ENCODE assay signal across 9 cellular contexts in genomic region chr15:74790080-74790916, GRCh38. TPM values are rescaled to one million over a fixed set of nuclear protein-coding genes. Genes with fewer than 3 reads are reported as not detected.
DNase-seq lines count a peak whose midpoint lies in the region; ATAC-seq lines count a peak whose summit lies in the region.
"Had no signal": no experiment of that assay in that cellular context is flagged by ENCODE, and none has a peak within 500 bp of the region (broad histone marks: within the 10 kb centered on the region; RNA-seq: fewer than 3 reads in every experiment).

No MANE protein-coding gene starts in this region.

- peak overlapping the region; percentile 85 for H3K4me3 Mint-ChIP-seq in activated CD4-positive, alpha-beta memory T cell treated with anti-CD3 and anti-CD28 coated beads, Interleukin-2, amount 10 ng/mL, durations not matched to agents 7 days and 5 days

- no peaks in the 10 kb centered on the region for H3K9me3 Mint-ChIP-seq in activated CD4-positive, alpha-beta memory T cell treated with anti-CD3 and anti-CD28 coated beads, Interleukin-2, amount 10 ng/mL, durations not matched to agents 7 days and 5 days

- peak; percentile 46 for DNase-seq in COLO668 (lab: John Stamatoyannopoulos, UW; ENCODE audit: unreplicated experiment)
- DNase-seq in HUDEP-2 (lab: John Stamatoyannopoulos, UW; ENCODE audit: unreplicated experiment in 76 of 76) = peak in 47 of 76 experiments; percentile 10 to 66 (median 35)
- DNase-seq in activated CD4-positive, alpha-beta memory T cell treated with anti-CD3 and anti-CD28 coated beads, Interleukin-2, amount 10 ng/mL, durations not matched to agents 7 days and 5 days = peak; percentile 57
- DNase-seq in globus pallidus (ENCODE audit: low spot score) = peak; percentile 81
- peak; percentile 80 for DNase-seq in renal cortical epithelial cell (ENCODE audit: low read depth)
- DNase-seq in NCI-H1417 treated with DMSO at 0.1 percent for 48 hours (lab: John Stamatoyannopoulos, UW) = no peak

- H3K27ac Mint-ChIP-seq in activated CD4-positive, alpha-beta memory T cell treated with anti-CD3 and anti-CD28 coated beads, Interleukin-2, amount 10 ng/mL, durations not matched to agents 7 days and 5 days = peak overlapping the region; percentile 97

- CTCF ChIA-PET in activated CD4-positive, alpha-beta memory T cell treated with anti-CD3 and anti-CD28 coated beads, Interleukin-2, amount 10 ng/mL, durations not matched to agents 7 days and 5 days (lab: Charles Lee) = interaction anchor here (25.7 to 38.3 kb wide), 2 partner anchors 5 to 10 kb away, joined by 1235 read pairs; partner anchors contain the start of genes CSK and LMAN1L

- peaks cover 81% of the 10 kb centered on the region for H3K4me1 Mint-ChIP-seq in activated CD4-positive, alpha-beta memory T cell treated with anti-CD3 and anti-CD28 coated beads, Interleukin-2, amount 10 ng/mL, durations not matched to agents 7 days and 5 days

- H3K27me3 Mint-ChIP-seq in activated CD4-positive, alpha-beta memory T cell treated with anti-CD3 and anti-CD28 coated beads, Interleukin-2, amount 10 ng/mL, durations not matched to agents 7 days and 5 days = no peaks in the 10 kb centered on the region

- H3K36me3 Mint-ChIP-seq in activated CD4-positive, alpha-beta memory T cell treated with anti-CD3 and anti-CD28 coated beads, Interleukin-2, amount 10 ng/mL, durations not matched to agents 7 days and 5 days (ENCODE audit: low read depth) = peaks cover 69% of the 10 kb centered on the region

- POLR2A ChIA-PET in activated CD4-positive, alpha-beta memory T cell treated with anti-CD3 and anti-CD28 coated beads, Interleukin-2, amount 10 ng/mL, durations not matched to agents 7 days and 5 days (lab: Charles Lee) = interaction anchor here (1.3 to 35.1 kb wide), 4 partner anchors 5 to 174 kb away, joined by 4 to 1214 read pairs (median 610); partner anchors contain the start of genes CLK3, CSK and LMAN1L

- ATAC-seq in HG03280 (IDR thresholded peaks at IDR 0.05; ENCODE audit: unreplicated experiment) = no peak
- no peak for ATAC-seq in GM18858 (IDR thresholded peaks at IDR 0.05; ENCODE audit: unreplicated experiment)

RNA-seq across cellular contexts. Expression of gene CSK, which starts 8.4 kb away (rescaled TPM):
- total RNA-seq in activated CD4-positive, alpha-beta memory T cell treated with anti-CD3 and anti-CD28 coated beads, Interleukin-2, amount 10 ng/mL, durations not matched to agents 7 days and 5 days = 100 to 1,000 TPM; 330 to 341 TPM
- 28.5 and 58.4 TPM in 2 replicates for total RNA-seq in renal cortical epithelial cell

RNA-seq across cellular contexts. Expression of gene LMAN1L, which starts 22.3 kb away (rescaled TPM):
- under 1 TPM; 0.48 to 0.63 TPM for total RNA-seq in activated CD4-positive, alpha-beta memory T cell treated with anti-CD3 and anti-CD28 coated beads, Interleukin-2, amount 10 ng/mL, durations not matched to agents 7 days and 5 days
- total RNA-seq in renal cortical epithelial cell = not detected in 2 replicates
- total RNA-seq: NCI-H460 had no signal

RNA-seq across cellular contexts. Expression of gene CPLX3, which starts 36.1 kb away (rescaled TPM):
- under 1 TPM in 1 of 2 experiments, not detected in 1; 0.18 TPM for total RNA-seq in activated CD4-positive, alpha-beta memory T cell treated with anti-CD3 and anti-CD28 coated beads, Interleukin-2, amount 10 ng/mL, durations not matched to agents 7 days and 5 days
- total RNA-seq in renal cortical epithelial cell = not detected in 2 replicates

RNA-seq across cellular contexts. Expression of gene CYP1A2, which starts 41.7 kb away (rescaled TPM):
- not detected for total RNA-seq in activated CD4-positive, alpha-beta memory T cell treated with anti-CD3 and anti-CD28 coated beads, Interleukin-2, amount 10 ng/mL, durations not matched to agents 7 days and 5 days
- total RNA-seq in renal cortical epithelial cell = not detected in 2 replicates
- total RNA-seq: NCI-H460 had no signal

RNA-seq across cellular contexts. Expression of gene ULK3, which starts 52.7 kb away (rescaled TPM):
- 10 to 100 TPM; 74.9 to 84.2 TPM for total RNA-seq in activated CD4-positive, alpha-beta memory T cell treated with anti-CD3 and anti-CD28 coated beads, Interleukin-2, amount 10 ng/mL, durations not matched to agents 7 days and 5 days
- 13.4 and 20.4 TPM in 2 replicates for total RNA-seq in renal cortical epithelial cell
